In genomic region chr13:24159921-24160324, GRCh38 we compare ENCODE assay signal across 1 cellular context.
TF ChIP-seq lines count a peak whose summit lies in the region.

No MANE protein-coding gene starts in this region.

TF ChIP-seq in K562, 482 proteins besides CTCF, POLR2A, EP300 and RAD21 (continued from another document):
- TF ChIP-seq ZNF518B (CRISPR knock-in tag; IDR thresholded peaks at IDR 0.05) (no peak), AFF1 (IDR thresholded peaks at IDR 0.05; ENCODE audit: low read depth in 1 of 2, partially characterized antibody in 2 of 2) (no peak), MXD1 (CRISPR knock-in tag; IDR thresholded peaks at IDR 0.05; ENCODE audit: borderline replicate concordance, poor library complexity, severe bottlenecking) (no peak), FOXO4 (CRISPR knock-in tag; IDR thresholded peaks at IDR 0.05) (no peak), ETS1 (conservative IDR thresholded peaks at IDR 0.05; ENCODE audit: control insufficient read depth, low read depth, low read length) (no peak), TGIF2 (CRISPR knock-in tag; IDR thresholded peaks at IDR 0.05) (no peak)
